ENCODE assay signal across 15 cellular contexts in genomic region chr13:58907347-58907746, GRCh38.
DNase-seq lines count a peak whose midpoint lies in the region; ATAC-seq and TF ChIP-seq lines count a peak whose summit lies in the region.
"Had no signal": no experiment of that assay in that cellular context is flagged by ENCODE, and none has a peak within 500 bp of the region (broad histone marks: within the 10 kb centered on the region; RNA-seq: fewer than 3 reads in every experiment).

No MANE protein-coding gene starts in this region.

- no peak overlapping the region for H2BK15ac ChIP-seq in IMR-90 (ENCODE audit: low read depth, low read length)

- no peak overlapping the region for H4K8ac ChIP-seq in IMR-90 (ENCODE audit: low read depth in 2 of 2, low read length in 2 of 2)

- no peak overlapping the region for H2AK9ac ChIP-seq in IMR-90 (replicated peaks; ENCODE audit: low read depth, low read length, poor library complexity)

- H4K91ac ChIP-seq in IMR-90 (ENCODE audit: insufficient read depth, low read depth, low read length) = no peak overlapping the region

- no peak overlapping the region for H2AK5ac ChIP-seq in IMR-90 (ENCODE audit: low read depth, low read length)

- TF ChIP-seq RAD21 in IMR-90 (IDR thresholded peaks at IDR 0.05; ENCODE audit: low read length) = peak; percentile 32

- no peak overlapping the region for H2BK20ac ChIP-seq in IMR-90 (ENCODE audit: low read depth, low read length)

- H2BK120ac ChIP-seq in IMR-90 (ENCODE audit: low read depth, low read length) = no peak overlapping the region

- H2BK5ac ChIP-seq in IMR-90 (ENCODE audit: low read depth, low read length, poor library complexity, severe bottlenecking) = no peak overlapping the region

- no peak for ATAC-seq in IMR-90 (ENCODE audit: low read depth)

- intact Hi-C loops in IMR-90 (cut with micrococcal nuclease) = loop anchor here (1.0 to 2.0 kb wide), 2 partner anchors 271 to 411 kb away; no protein-coding TSS in a partner anchor

- H3K4me3 ChIP-seq in IMR-90 (ENCODE audit: insufficient read depth, low read depth, low read length) (no peak overlapping the region), fibroblast of pulmonary artery (replicated peaks; ENCODE audit: low read depth, low read length) (no peak overlapping the region), smooth muscle cell (no peak overlapping the region)
- H3K4me3 ChIP-seq: BLaER1 treated with 17β-estradiol and CSF1 and Interleukin-3, amounts not matched to agents 10 nM and 100 nM had no signal

- H3K79me2 ChIP-seq in smooth muscle cell (ENCODE audit: low read depth) = no peaks in the 10 kb centered on the region

- peak; percentile 0 for DNase-seq in IMR-90
- peak; percentile 16 for DNase-seq in SK-MEL-5 (ENCODE audit: low read depth, low spot score)
- peak; percentile 16 for DNase-seq in fibroblast of pulmonary artery (ENCODE audit: low read depth)
- DNase-seq in smooth muscle cell (lab: John Stamatoyannopoulos, UW; ENCODE audit: unreplicated experiment) = no peak
- no peak for DNase-seq in CD1c-positive myeloid dendritic cell (ENCODE audit: extremely low spot score)
- DNase-seq in GDM1 (lab: John Stamatoyannopoulos, UW) = no peak
- DNase-seq in D341Med (ENCODE audit: low spot score) = no peak
- DNase-seq: DMS79, MM.1S, NCI-H1105, NCI-H1694 treated with DMSO at 0.1 percent for 48 hours, NCI-H774, SHP77 had no signal

- H3K9me1 ChIP-seq in IMR-90 (ENCODE audit: insufficient read depth, low read length) = no peaks in the 10 kb centered on the region

- POLR2A ChIA-PET in IMR-90 (lab: Charles Lee; ENCODE audit: unreplicated experiment) = no interaction called here

- H3K14ac ChIP-seq in IMR-90 (replicated peaks; ENCODE audit: low read depth, low read length) = no peak overlapping the region

- dilution Hi-C loops in IMR-90 (cut with HindIII; ENCODE audit: low sequenced_read_pairs, unreplicated experiment) = no loop called here

- H3K4me1 ChIP-seq in IMR-90 (ENCODE audit: control insufficient read depth, insufficient read depth, low read length) (no peaks in the 10 kb centered on the region), smooth muscle cell (ENCODE audit: low read depth) (no peaks in the 10 kb centered on the region)

- H3K18ac ChIP-seq in IMR-90 (ENCODE audit: low read depth, low read length) = no peak overlapping the region

- no peaks in the 10 kb centered on the region for H3F3A ChIP-seq in smooth muscle cell (ENCODE audit: low read depth)

- no peaks in the 10 kb centered on the region for H3K79me1 ChIP-seq in IMR-90 (ENCODE audit: low read depth in 1 of 2, low read length in 2 of 2)

- no peak overlapping the region for H3K23ac ChIP-seq in IMR-90 (ENCODE audit: low read depth, low read length)

- H4K5ac ChIP-seq in IMR-90 (ENCODE audit: low read depth, low read length) = no peak overlapping the region

- H3K4me2 ChIP-seq in IMR-90 (ENCODE audit: low read depth, low read length) (no peak overlapping the region), smooth muscle cell (no peak overlapping the region)
- H3K4me2 ChIP-seq: KMS-11 had no signal

- H3K9me3 ChIP-seq in IMR-90 (ENCODE audit: control insufficient read depth, insufficient read depth, low read length) = no peaks in the 10 kb centered on the region
- H3K9me3 ChIP-seq in smooth muscle cell (replicated peaks; ENCODE audit: low read depth) = no peaks in the 10 kb centered on the region
- H3K9me3 ChIP-seq: BLaER1 treated with 17β-estradiol and CSF1 and Interleukin-3, amounts not matched to agents 10 nM and 100 nM had no signal

- in situ Hi-C loops in IMR-90 (cut with MboI; ENCODE audit: low sequenced_read_pairs) = no loop called here
- in situ Hi-C loops in SK-MEL-5 (cut with HindIII; ENCODE audit: low pct_unique_long_range_greater_than_20kb, low sequenced_read_pairs) = no loop called here

- H2AFZ ChIP-seq in IMR-90 (replicated peaks; ENCODE audit: low read length, poor library complexity) (no peak overlapping the region), smooth muscle cell (ENCODE audit: low read depth) (no peak overlapping the region)

- H3K27me3 ChIP-seq in IMR-90 (ENCODE audit: control insufficient read depth, insufficient read depth, low read length) = no peaks in the 10 kb centered on the region
- H3K27me3 ChIP-seq in smooth muscle cell (ENCODE audit: low read depth) = no peaks in the 10 kb centered on the region
- H3K27me3 ChIP-seq: BLaER1 treated with 17β-estradiol and CSF1 and Interleukin-3, amounts not matched to agents 10 nM and 100 nM had no signal

- H4K20me1 ChIP-seq in IMR-90 (ENCODE audit: insufficient read depth, low read length) (no peaks in the 10 kb centered on the region), smooth muscle cell (ENCODE audit: low read depth) (no peaks in the 10 kb centered on the region)
- H4K20me1 ChIP-seq: BLaER1 treated with 17β-estradiol and CSF1 and Interleukin-3, amounts not matched to agents 10 nM and 100 nM had no signal

- H3K4ac ChIP-seq in IMR-90 (ENCODE audit: low read depth, low read length) = no peak overlapping the region

- BruUV-seq in IMR-90 (replicated peaks; lab: Mats Ljungman, UMichigan) = no TSS peak

- CTCF ChIA-PET in IMR-90 (lab: Yijun Ruan, JAX) = no interaction called here

- TF ChIP-seq CTCF in IMR-90 (conservative IDR thresholded peaks at IDR 0.05; ENCODE audit: low read depth, low read length) (peak; percentile 27; the same call in 1 of the 2 replicates), fibroblast of pulmonary artery (IDR thresholded peaks at IDR 0.05; ENCODE audit: low read length, missing control alignments) (peak; percentile 26), smooth muscle cell (IDR thresholded peaks at IDR 0.05; ENCODE audit: borderline replicate concordance, insufficient read depth, poor library complexity, severe bottlenecking) (peak; percentile 28)

- H3K27ac ChIP-seq in IMR-90 (ENCODE audit: insufficient read depth, low read length) (no peak overlapping the region), smooth muscle cell (ENCODE audit: low read depth) (no peak overlapping the region)
- H3K27ac ChIP-seq: BLaER1 treated with 17β-estradiol and CSF1 and Interleukin-3, amounts not matched to agents 10 nM and 100 nM; KMS-11 had no signal

- no peak for TF ChIP-seq POLR2A in IMR-90 (IDR thresholded peaks at IDR 0.05; ENCODE audit: low read depth, low read length)

- H3K36me3 ChIP-seq in IMR-90 (ENCODE audit: control insufficient read depth, insufficient read depth, low read length) (no peaks in the 10 kb centered on the region), smooth muscle cell (ENCODE audit: low read depth) (no peaks in the 10 kb centered on the region)
- H3K36me3 ChIP-seq: BLaER1 treated with 17β-estradiol and CSF1 and Interleukin-3, amounts not matched to agents 10 nM and 100 nM had no signal

- H3K9ac ChIP-seq in IMR-90 (ENCODE audit: low read depth, low read length) (no peak overlapping the region), smooth muscle cell (ENCODE audit: low read depth) (no peak overlapping the region)
- H3K9ac ChIP-seq: BLaER1 treated with 17β-estradiol and CSF1 and Interleukin-3, amounts not matched to agents 10 nM and 100 nM; KMS-11 had no signal

- H3K56ac ChIP-seq in IMR-90 (ENCODE audit: extremely low read depth, insufficient read depth, low read length) = no peak overlapping the region

TF ChIP-seq in IMR-90, 13 proteins besides CTCF, POLR2A, EP300 and RAD21:
- TF ChIP-seq SMC3 (IDR thresholded peaks at IDR 0.05; ENCODE audit: low read depth, low read length) (peak; percentile 26; the same call in 1 of the 2 replicates), RCOR1 (IDR thresholded peaks at IDR 0.05; ENCODE audit: insufficient replicate concordance, low read length) (no peak)

Comparison
In these comparisons a context has a peak if more than half of its experiments do, and no peak if none do; other contexts are left out.
1. DNase-seq: peak in IMR-90 (single experiment), SK-MEL-5 (single experiment) and fibroblast of pulmonary artery (single experiment); none in smooth muscle cell (single experiment), CD1c-positive myeloid dendritic cell (single experiment), GDM1 (single experiment) and D341Med (single experiment).
2. Peak in every context shown above with its lines, with median percentiles within 50 percentile points of each other: CTCF ChIP-seq.